Comparison of ENCODE assay signal across 31 cellular contexts in genomic region chr3:114664006-114664405, GRCh38.
"Had no signal": no experiment of that assay in that cellular context is flagged by ENCODE, and none has a peak within 500 bp of the region (broad histone marks: within the 10 kb centered on the region; RNA-seq: fewer than 3 reads in every experiment).

No MANE protein-coding gene starts in this region.

- H3K4me3 Mint-ChIP-seq: activated B cell treated with CpG ODN at 0.5 μM for 24 hours; activated CD4-positive, alpha-beta memory T cell treated with anti-CD3 and anti-CD28 coated beads for 36 hours; activated CD4-positive, alpha-beta T cell treated with anti-CD3 and anti-CD28 coated beads, Interleukin-2, amount 10 ng/mL, durations not matched to agents 24 days and 14 days; activated CD8-positive, alpha-beta T cell treated with anti-CD3 and anti-CD28 coated beads for 36 hours; activated naive CD4-positive, alpha-beta T cell treated with anti-CD3 and anti-CD28 coated beads, Interleukin-2, amount 10 ng/mL, durations not matched to agents 7 days and 5 days; activated naive CD4-positive, alpha-beta T cell treated with anti-CD3 and anti-CD28 coated beads, Interleukin-2, amount 50 U/mL, for 24 hours; activated naive CD8-positive, alpha-beta T cell; activated naive CD8-positive, alpha-beta T cell treated with anti-CD3 and anti-CD28 coated beads, Interleukin-2, amount 10 ng/mL, durations not matched to agents 7 days and 5 days; activated naive CD8-positive, alpha-beta T cell treated with anti-CD3 and anti-CD28 coated beads, Interleukin-2, amount 50 U/mL, for 24 hours; activated T-cell treated with anti-CD3 and anti-CD28 coated beads, Interleukin-2, amount 50 U/mL, for 4 hours; activated T-cell treated with anti-CD3 and anti-CD28 coated beads, Interleukin-2, amount 50 U/mL, for 72 hours; activated T-helper 1 cell treated with anti-CD3 and anti-CD28 coated beads, Interleukin-12 subunit alpha, Interleukin-12 subunit beta, Interleukin-2, Interleukin-4 antibody, amounts not matched to agents 30 ng/mL and 10 ng/mL and 1 ng/mL, durations not matched to agents 14 hours and 24 hours and 36 hours; activated T-helper 17 cell treated with anti-CD3 and anti-CD28 coated beads, Interleukin-2, amount 50 U/mL, for 72 hours; brain; T-helper 1 cell treated with Interleukin-12 subunit alpha and Interleukin-12 subunit beta and Interleukin-4 antibody, amounts not matched to agents 30 μg/mL and 1 μg/mL, for 36 hours; T-helper 2 cell treated with Interferon-gamma antibody and Interleukin-4, amounts not matched to agents 5 μg/mL and 100 μg/mL, for 36 hours had no signal

- ATAC-seq: activated CD8-positive, alpha-beta T cell treated with anti-CD3 and anti-CD28 coated beads for 36 hours; activated naive CD8-positive, alpha-beta T cell treated with anti-CD3 and anti-CD28 coated beads, Interleukin-2, amount 50 U/mL, for 24 hours; activated T-cell treated with anti-CD3 and anti-CD28 coated beads, Interleukin-2, amount 50 U/mL, for 4 hours; activated T-cell treated with anti-CD3 and anti-CD28 coated beads, Interleukin-2, amount 50 U/mL, for 72 hours; activated T-helper 17 cell treated with anti-CD3 and anti-CD28 coated beads, Interleukin-2, amount 50 U/mL, for 72 hours had no signal

- H3K27ac ChIP-seq: ascending aorta, VCaP had no signal

- H3K9me3 Mint-ChIP-seq: activated naive CD4-positive, alpha-beta T cell treated with anti-CD3 and anti-CD28 coated beads, Interleukin-2, amount 10 ng/mL, durations not matched to agents 7 days and 5 days; activated T-helper 17 cell treated with anti-CD3 and anti-CD28 coated beads, Interleukin-2, amount 50 U/mL, for 72 hours had no signal

- H3K36me3 ChIP-seq: ascending aorta had no signal

- H3K9me3 ChIP-seq: ascending aorta had no signal

- H3K36me3 Mint-ChIP-seq: activated naive CD4-positive, alpha-beta T cell treated with anti-CD3 and anti-CD28 coated beads, Interleukin-2, amount 10 ng/mL, durations not matched to agents 7 days and 5 days had no signal

- H3K27ac Mint-ChIP-seq: activated B cell treated with CpG ODN at 0.5 μM for 24 hours; activated CD4-positive, alpha-beta memory T cell treated with anti-CD3 and anti-CD28 coated beads for 36 hours; activated CD4-positive, alpha-beta T cell treated with anti-CD3 and anti-CD28 coated beads, Interleukin-2, amount 10 ng/mL, durations not matched to agents 24 days and 14 days; activated CD8-positive, alpha-beta T cell treated with anti-CD3 and anti-CD28 coated beads for 36 hours; activated naive CD4-positive, alpha-beta T cell treated with anti-CD3 and anti-CD28 coated beads, Interleukin-2, amount 10 ng/mL, durations not matched to agents 7 days and 5 days; activated naive CD4-positive, alpha-beta T cell treated with anti-CD3 and anti-CD28 coated beads, Interleukin-2, amount 50 U/mL, for 24 hours; activated naive CD8-positive, alpha-beta T cell; activated naive CD8-positive, alpha-beta T cell treated with anti-CD3 and anti-CD28 coated beads, Interleukin-2, amount 10 ng/mL, durations not matched to agents 7 days and 5 days; activated naive CD8-positive, alpha-beta T cell treated with anti-CD3 and anti-CD28 coated beads, Interleukin-2, amount 50 U/mL, for 24 hours; activated T-cell treated with anti-CD3 and anti-CD28 coated beads, Interleukin-2, amount 50 U/mL, for 72 hours; activated T-helper 1 cell treated with anti-CD3 and anti-CD28 coated beads, Interleukin-12 subunit alpha, Interleukin-12 subunit beta, Interleukin-2, Interleukin-4 antibody, amounts not matched to agents 30 ng/mL and 10 ng/mL and 1 ng/mL, durations not matched to agents 14 hours and 24 hours and 36 hours; activated T-helper 17 cell treated with anti-CD3 and anti-CD28 coated beads, Interleukin-2, amount 50 U/mL, for 72 hours; brain; T-helper 1 cell treated with Interleukin-12 subunit alpha and Interleukin-12 subunit beta and Interleukin-4 antibody, amounts not matched to agents 30 μg/mL and 1 μg/mL, for 36 hours; T-helper 2 cell treated with Interferon-gamma antibody and Interleukin-4, amounts not matched to agents 5 μg/mL and 100 μg/mL, for 36 hours had no signal

- H3K27me3 ChIP-seq: ascending aorta had no signal

- H3K4me1 Mint-ChIP-seq: activated CD4-positive, alpha-beta T cell treated with anti-CD3 and anti-CD28 coated beads, Interleukin-2, amount 10 ng/mL, durations not matched to agents 24 days and 14 days; activated naive CD4-positive, alpha-beta T cell treated with anti-CD3 and anti-CD28 coated beads, Interleukin-2, amount 10 ng/mL, durations not matched to agents 7 days and 5 days; activated naive CD4-positive, alpha-beta T cell treated with anti-CD3 and anti-CD28 coated beads, Interleukin-2, amount 50 U/mL, for 24 hours; activated naive CD8-positive, alpha-beta T cell treated with anti-CD3 and anti-CD28 coated beads, Interleukin-2, amount 10 ng/mL, durations not matched to agents 7 days and 5 days; activated naive CD8-positive, alpha-beta T cell treated with anti-CD3 and anti-CD28 coated beads, Interleukin-2, amount 50 U/mL, for 24 hours; activated T-helper 17 cell treated with anti-CD3 and anti-CD28 coated beads, Interleukin-2, amount 50 U/mL, for 72 hours had no signal

- H3K27me3 Mint-ChIP-seq: activated B cell treated with CpG ODN at 0.5 μM for 24 hours; activated CD4-positive, alpha-beta memory T cell treated with anti-CD3 and anti-CD28 coated beads for 36 hours; activated CD4-positive, alpha-beta T cell treated with anti-CD3 and anti-CD28 coated beads, Interleukin-2, amount 10 ng/mL, durations not matched to agents 24 days and 14 days; activated CD8-positive, alpha-beta T cell treated with anti-CD3 and anti-CD28 coated beads for 36 hours; activated naive CD4-positive, alpha-beta T cell treated with anti-CD3 and anti-CD28 coated beads, Interleukin-2, amount 10 ng/mL, durations not matched to agents 7 days and 5 days; activated naive CD4-positive, alpha-beta T cell treated with anti-CD3 and anti-CD28 coated beads, Interleukin-2, amount 50 U/mL, for 24 hours; activated naive CD8-positive, alpha-beta T cell; activated naive CD8-positive, alpha-beta T cell treated with anti-CD3 and anti-CD28 coated beads, Interleukin-2, amount 10 ng/mL, durations not matched to agents 7 days and 5 days; activated naive CD8-positive, alpha-beta T cell treated with anti-CD3 and anti-CD28 coated beads, Interleukin-2, amount 50 U/mL, for 24 hours; activated T-helper 17 cell treated with anti-CD3 and anti-CD28 coated beads, Interleukin-2, amount 50 U/mL, for 72 hours; brain had no signal

- H3K4me3 ChIP-seq: ascending aorta had no signal

- DNase-seq: activated B cell treated with CpG ODN at 0.5 μM for 24 hours; activated CD4-positive, alpha-beta memory T cell treated with anti-CD3 and anti-CD28 coated beads for 36 hours; activated CD4-positive, alpha-beta T cell treated with anti-CD3 and anti-CD28 coated beads for 4 hours; activated CD4-positive, alpha-beta T cell treated with anti-CD3 and anti-CD28 coated beads, Interleukin-2, amount 10 ng/mL, durations not matched to agents 24 days and 14 days; activated CD4-positive, alpha-beta T cell treated with anti-CD3 and anti-CD28 coated beads, Interleukin-2, amount 50 U/mL, for 1 hour; activated CD4-positive, alpha-beta T cell treated with anti-CD3 and anti-CD28 coated beads, Interleukin-2, amount 50 U/mL, for 4 hours; activated CD4-positive, CD25-positive, alpha-beta regulatory T cell treated with anti-CD3 and anti-CD28 coated beads, Interleukin-2, amount 50 U/mL, for 72 hours; activated CD8-positive, alpha-beta memory T cell treated with anti-CD3 and anti-CD28 coated beads, Interleukin-2, amount 50 U/mL, for 4 hours; activated CD8-positive, alpha-beta T cell treated with anti-CD3 and anti-CD28 coated beads for 36 hours; activated effector memory CD4-positive, alpha-beta T cell treated with anti-CD3 and anti-CD28 coated beads, Interleukin-2, amount 50 U/mL, for 16 hours; activated naive CD4-positive, alpha-beta T cell treated with anti-CD3 and anti-CD28 coated beads, Interleukin-2, amount 10 ng/mL, durations not matched to agents 7 days and 5 days; activated naive CD4-positive, alpha-beta T cell treated with Interleukin-2 at 50 U/mL for 16 hours; activated naive CD8-positive, alpha-beta T cell treated with anti-CD3 and anti-CD28 coated beads, Interleukin-2, amount 10 ng/mL, durations not matched to agents 7 days and 5 days; activated naive CD8-positive, alpha-beta T cell treated with anti-CD3 and anti-CD28 coated beads, Interleukin-2, amount 50 U/mL, for 24 hours; activated T-cell treated with anti-CD3 and anti-CD28 coated beads for 4 hours; activated T-cell treated with anti-CD3 and anti-CD28 coated beads, Interleukin-2, amount 50 U/mL, for 1 hour; activated T-cell treated with anti-CD3 and anti-CD28 coated beads, Interleukin-2, amount 50 U/mL, for 4 hours; activated T-cell treated with anti-CD3 and anti-CD28 coated beads, Interleukin-2, amount 50 U/mL, for 72 hours; amygdala; anterior cingulate cortex; central memory CD4-positive, alpha-beta T cell; T-helper 9 cell had no signal
